Comparison of ENCODE assay signal across 1 cellular context in genomic region chr11:2805388-2806057, GRCh38.
TF ChIP-seq lines count a peak whose summit lies in the region.

No MANE protein-coding gene starts in this region.

TF ChIP-seq in H1, 55 proteins besides CTCF, POLR2A, EP300 and RAD21 (continued from another document):
- TF ChIP-seq RFX5 (IDR thresholded peaks at IDR 0.05; ENCODE audit: borderline replicate concordance, low read depth, low read length) (no peak), NANOG (IDR thresholded peaks at IDR 0.05; ENCODE audit: insufficient read depth, low read depth, low read length, poor library complexity, severe bottlenecking) (no peak), SIN3A (conservative IDR thresholded peaks at IDR 0.05 in 1 of 2, IDR thresholded peaks at IDR 0.05 in 1 of 2; ENCODE audit: low read depth in 1 of 2, low read length in 2 of 2) (no peak), GTF2F1 (IDR thresholded peaks at IDR 0.05; ENCODE audit: borderline replicate concordance, low read depth, low read length) (no peak), SIRT6 (IDR thresholded peaks at IDR 0.05; ENCODE audit: low read length) (no peak), POLR2AphosphoS5 (IDR thresholded peaks at IDR 0.05; ENCODE audit: low read depth, low read length) (no peak), CBX8 (IDR thresholded peaks at IDR 0.05; ENCODE audit: borderline replicate concordance, low read depth, low read length) (no peak), CREB1 (IDR thresholded peaks at IDR 0.05) (no peak)
